ENCODE assay signal across 17 cellular contexts in the genomic region with DNA sequence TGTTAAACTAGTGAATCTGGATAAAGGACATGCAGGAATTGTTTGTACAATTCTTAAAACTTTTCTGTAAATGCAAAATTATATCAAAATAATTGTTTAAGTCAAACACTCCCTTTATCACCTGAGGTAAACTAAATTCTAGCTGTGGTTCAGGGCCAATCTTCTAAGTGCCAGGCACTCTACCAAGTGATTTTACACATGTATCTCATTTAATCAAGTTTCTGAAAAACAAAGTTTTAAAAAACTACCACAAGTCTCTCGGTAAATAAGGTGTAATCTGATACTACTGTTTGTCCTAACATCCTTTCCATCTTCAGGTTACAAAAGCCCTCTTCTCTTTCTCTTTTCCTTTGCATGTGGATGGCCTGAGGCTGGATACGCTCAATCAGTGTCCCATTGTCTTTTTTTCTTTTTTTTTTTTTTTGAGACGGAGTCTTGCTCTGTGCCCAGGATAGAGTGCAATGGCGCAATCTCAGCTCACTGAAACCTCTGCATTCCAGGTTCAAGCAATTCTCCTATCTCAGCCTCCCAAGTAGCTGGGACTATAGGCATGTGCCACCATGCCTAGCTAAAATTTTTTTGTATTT.
"Had no signal": no experiment of that assay in that cellular context is flagged by ENCODE, and none has a peak within 500 bp of the region (broad histone marks: within the 10 kb centered on the region; RNA-seq: fewer than 3 reads in every experiment).

No MANE protein-coding gene starts in this region.

- H3K27me3 Mint-ChIP-seq: activated CD8-positive, alpha-beta T cell treated with anti-CD3 and anti-CD28 coated beads for 36 hours; natural killer cell treated with Interleukin-12 subunit alpha and Interleukin-12 subunit beta and Interleukin-15 and Interleukin-18, amount 100 ng/mL, for 72 hours; progenitor cell of endocrine pancreas had no signal

- H3K9me3 Mint-ChIP-seq: activated CD8-positive, alpha-beta T cell treated with anti-CD3 and anti-CD28 coated beads for 36 hours; activated naive CD4-positive, alpha-beta T cell treated with anti-CD3 and anti-CD28 coated beads for 36 hours; natural killer cell treated with Interleukin-12 subunit alpha and Interleukin-12 subunit beta and Interleukin-15 and Interleukin-18, amount 100 ng/mL, for 72 hours had no signal

- H3K4me1 ChIP-seq: gastrocnemius medialis, heart right ventricle, vagina had no signal

- H3K27me3 ChIP-seq: gastrocnemius medialis, heart right ventricle, vagina had no signal

- H3K4me3 ChIP-seq: coronary artery, gastrocnemius medialis, heart right ventricle, vagina had no signal

- H3K36me3 Mint-ChIP-seq: natural killer cell treated with Interleukin-12 subunit alpha and Interleukin-12 subunit beta and Interleukin-15 and Interleukin-18, amount 100 ng/mL, for 72 hours had no signal

- ATAC-seq: activated CD8-positive, alpha-beta T cell treated with anti-CD3 and anti-CD28 coated beads for 36 hours; gastrocnemius medialis; heart right ventricle; left colon; natural killer cell treated with Interleukin-12 subunit alpha and Interleukin-12 subunit beta and Interleukin-15 and Interleukin-18, amount 100 ng/mL, for 72 hours; right cardiac atrium had no signal

- DNase-seq: activated CD4-positive, alpha-beta T cell treated with anti-CD3 and anti-CD28 coated beads for 4 hours; activated CD8-positive, alpha-beta memory T cell treated with anti-CD3 and anti-CD28 coated beads, Interleukin-2, amount 50 U/mL, for 48 hours; activated CD8-positive, alpha-beta T cell treated with anti-CD3 and anti-CD28 coated beads for 36 hours; activated naive CD4-positive, alpha-beta T cell treated with anti-CD3 and anti-CD28 coated beads for 36 hours; caudate nucleus; effector CD4-positive, alpha-beta T cell; gastrocnemius medialis; heart right ventricle; left colon; occipital lobe; right cardiac atrium; small intestine; WERI-Rb-1 had no signal

- H3K27ac Mint-ChIP-seq: activated CD8-positive, alpha-beta T cell treated with anti-CD3 and anti-CD28 coated beads for 36 hours; activated naive CD4-positive, alpha-beta T cell treated with anti-CD3 and anti-CD28 coated beads for 36 hours; natural killer cell treated with Interleukin-12 subunit alpha and Interleukin-12 subunit beta and Interleukin-15 and Interleukin-18, amount 100 ng/mL, for 72 hours; progenitor cell of endocrine pancreas had no signal

- H3K27ac ChIP-seq: coronary artery, gastrocnemius medialis, heart right ventricle, vagina, WERI-Rb-1 had no signal

- H3K4me3 Mint-ChIP-seq: activated CD8-positive, alpha-beta T cell treated with anti-CD3 and anti-CD28 coated beads for 36 hours; activated naive CD4-positive, alpha-beta T cell treated with anti-CD3 and anti-CD28 coated beads for 36 hours; natural killer cell treated with Interleukin-12 subunit alpha and Interleukin-12 subunit beta and Interleukin-15 and Interleukin-18, amount 100 ng/mL, for 72 hours had no signal

- H3K9me3 ChIP-seq: gastrocnemius medialis, heart right ventricle, vagina had no signal

- H3K36me3 ChIP-seq: gastrocnemius medialis had no signal
